Comparison of ENCODE assay signal across 25 cellular contexts in genomic region chrX:17818729-17819128, GRCh38. TPM values are rescaled to one million over a fixed set of nuclear protein-coding genes. Genes with fewer than 3 reads are reported as not detected.
"Had no signal": no experiment of that assay in that cellular context is flagged by ENCODE, and none has a peak within 500 bp of the region (broad histone marks: within the 10 kb centered on the region; RNA-seq: fewer than 3 reads in every experiment).

No MANE protein-coding gene starts in this region.

- H3K27ac Mint-ChIP-seq: activated CD4-positive, alpha-beta T cell treated with anti-CD3 and anti-CD28 coated beads, Interleukin-2, amount 10 ng/mL, durations not matched to agents 7 days and 5 days; activated CD8-positive, alpha-beta T cell treated with anti-CD3 and anti-CD28 coated beads for 36 hours; activated naive CD4-positive, alpha-beta T cell treated with anti-CD3 and anti-CD28 coated beads for 36 hours; activated naive CD4-positive, alpha-beta T cell treated with anti-CD3 and anti-CD28 coated beads, Interleukin-2, amount 50 U/mL, for 24 hours; activated naive CD8-positive, alpha-beta T cell treated with anti-CD3 and anti-CD28 coated beads for 36 hours; activated naive CD8-positive, alpha-beta T cell treated with anti-CD3 and anti-CD28 coated beads, Interleukin-2, amount 50 U/mL, for 24 hours; activated T-helper 17 cell treated with anti-CD3 and anti-CD28 coated beads, Interleukin-2, amount 50 U/mL, for 72 hours had no signal

- H3K27me3 Mint-ChIP-seq: activated CD4-positive, alpha-beta T cell treated with anti-CD3 and anti-CD28 coated beads, Interleukin-2, amount 10 ng/mL, durations not matched to agents 7 days and 5 days; activated CD8-positive, alpha-beta T cell treated with anti-CD3 and anti-CD28 coated beads for 36 hours; activated naive CD4-positive, alpha-beta T cell treated with anti-CD3 and anti-CD28 coated beads, Interleukin-2, amount 50 U/mL, for 24 hours; activated naive CD8-positive, alpha-beta T cell treated with anti-CD3 and anti-CD28 coated beads for 36 hours; activated naive CD8-positive, alpha-beta T cell treated with anti-CD3 and anti-CD28 coated beads, Interleukin-2, amount 50 U/mL, for 24 hours; activated T-helper 17 cell treated with anti-CD3 and anti-CD28 coated beads, Interleukin-2, amount 50 U/mL, for 72 hours; central memory CD8-positive, alpha-beta T cell had no signal

- ATAC-seq: activated CD8-positive, alpha-beta T cell treated with anti-CD3 and anti-CD28 coated beads for 36 hours; activated naive CD8-positive, alpha-beta T cell treated with anti-CD3 and anti-CD28 coated beads, Interleukin-2, amount 50 U/mL, for 24 hours; activated T-cell treated with anti-CD3 and anti-CD28 coated beads, Interleukin-2, amount 50 U/mL, for 4 hours; activated T-helper 17 cell treated with anti-CD3 and anti-CD28 coated beads, Interleukin-2, amount 50 U/mL, for 72 hours had no signal

- H3K9me3 ChIP-seq: colonic mucosa, esophagus squamous epithelium had no signal

- H3K9me3 Mint-ChIP-seq: activated CD4-positive, alpha-beta T cell treated with anti-CD3 and anti-CD28 coated beads, Interleukin-2, amount 10 ng/mL, durations not matched to agents 7 days and 5 days; activated CD8-positive, alpha-beta T cell treated with anti-CD3 and anti-CD28 coated beads for 36 hours; activated naive CD4-positive, alpha-beta T cell treated with anti-CD3 and anti-CD28 coated beads for 36 hours; activated naive CD4-positive, alpha-beta T cell treated with anti-CD3 and anti-CD28 coated beads, Interleukin-2, amount 50 U/mL, for 24 hours; activated naive CD8-positive, alpha-beta T cell treated with anti-CD3 and anti-CD28 coated beads for 36 hours; activated naive CD8-positive, alpha-beta T cell treated with anti-CD3 and anti-CD28 coated beads, Interleukin-2, amount 50 U/mL, for 24 hours; activated T-cell treated with anti-CD3 and anti-CD28 coated beads, Interleukin-2, amount 50 U/mL, for 4 hours; activated T-helper 17 cell treated with anti-CD3 and anti-CD28 coated beads, Interleukin-2, amount 50 U/mL, for 72 hours; central memory CD8-positive, alpha-beta T cell had no signal

- H3K36me3 ChIP-seq: brain microvascular endothelial cell, colonic mucosa, esophagus squamous epithelium had no signal

- H3K27me3 ChIP-seq: brain microvascular endothelial cell, colonic mucosa, esophagus squamous epithelium had no signal

- H3K4me1 ChIP-seq: colonic mucosa had no signal

- H3K4me3 Mint-ChIP-seq: activated CD4-positive, alpha-beta T cell treated with anti-CD3 and anti-CD28 coated beads, Interleukin-2, amount 10 ng/mL, durations not matched to agents 7 days and 5 days; activated CD8-positive, alpha-beta T cell treated with anti-CD3 and anti-CD28 coated beads for 36 hours; activated naive CD4-positive, alpha-beta T cell treated with anti-CD3 and anti-CD28 coated beads for 36 hours; activated naive CD4-positive, alpha-beta T cell treated with anti-CD3 and anti-CD28 coated beads, Interleukin-2, amount 50 U/mL, for 24 hours; activated naive CD8-positive, alpha-beta T cell treated with anti-CD3 and anti-CD28 coated beads for 36 hours; activated naive CD8-positive, alpha-beta T cell treated with anti-CD3 and anti-CD28 coated beads, Interleukin-2, amount 50 U/mL, for 24 hours; activated T-cell treated with anti-CD3 and anti-CD28 coated beads, Interleukin-2, amount 50 U/mL, for 4 hours; activated T-helper 17 cell treated with anti-CD3 and anti-CD28 coated beads, Interleukin-2, amount 50 U/mL, for 72 hours; central memory CD8-positive, alpha-beta T cell had no signal

- H3K27ac ChIP-seq: brain microvascular endothelial cell, colonic mucosa, epithelial cell of prostate, esophagus squamous epithelium had no signal

- H3K4me1 Mint-ChIP-seq: activated CD4-positive, alpha-beta T cell treated with anti-CD3 and anti-CD28 coated beads, Interleukin-2, amount 10 ng/mL, durations not matched to agents 7 days and 5 days; activated naive CD4-positive, alpha-beta T cell treated with anti-CD3 and anti-CD28 coated beads, Interleukin-2, amount 50 U/mL, for 24 hours; activated naive CD8-positive, alpha-beta T cell treated with anti-CD3 and anti-CD28 coated beads for 36 hours; activated naive CD8-positive, alpha-beta T cell treated with anti-CD3 and anti-CD28 coated beads, Interleukin-2, amount 50 U/mL, for 24 hours; activated T-helper 17 cell treated with anti-CD3 and anti-CD28 coated beads, Interleukin-2, amount 50 U/mL, for 72 hours; central memory CD8-positive, alpha-beta T cell had no signal

- H3K4me3 ChIP-seq: colonic mucosa, esophagus squamous epithelium had no signal

- H3K36me3 Mint-ChIP-seq: activated naive CD4-positive, alpha-beta T cell treated with anti-CD3 and anti-CD28 coated beads, Interleukin-2, amount 50 U/mL, for 24 hours; activated naive CD8-positive, alpha-beta T cell treated with anti-CD3 and anti-CD28 coated beads for 36 hours had no signal

- DNase-seq: activated CD4-positive, alpha-beta T cell treated with anti-CD3 and anti-CD28 coated beads for 4 hours; activated CD4-positive, alpha-beta T cell treated with anti-CD3 and anti-CD28 coated beads, Interleukin-2, amount 10 ng/mL, durations not matched to agents 7 days and 5 days; activated CD4-positive, alpha-beta T cell treated with anti-CD3 and anti-CD28 coated beads, Interleukin-2, amount 50 U/mL, for 4 hours; activated CD4-positive, CD25-positive, alpha-beta regulatory T cell; activated CD4-positive, CD25-positive, alpha-beta regulatory T cell treated with anti-CD3 and anti-CD28 coated beads, Interleukin-2, amount 50 U/mL, for 72 hours; activated CD8-positive, alpha-beta memory T cell treated with anti-CD3 and anti-CD28 coated beads for 24 hours; activated CD8-positive, alpha-beta T cell treated with anti-CD3 and anti-CD28 coated beads for 36 hours; activated effector memory CD4-positive, alpha-beta T cell treated with anti-CD3 and anti-CD28 coated beads, Interleukin-2, amount 50 U/mL, for 16 hours; activated naive CD4-positive, alpha-beta T cell treated with anti-CD3 and anti-CD28 coated beads for 36 hours; activated naive CD8-positive, alpha-beta T cell treated with anti-CD3 and anti-CD28 coated beads for 36 hours; activated naive CD8-positive, alpha-beta T cell treated with anti-CD3 and anti-CD28 coated beads, Interleukin-2, amount 50 U/mL, for 24 hours; activated T-cell treated with anti-CD3 and anti-CD28 coated beads, Interleukin-2, amount 50 U/mL, for 4 hours; brain microvascular endothelial cell; colonic mucosa; effector CD8-positive, alpha-beta T cell; esophagus squamous epithelium; foreskin melanocyte; head of caudate nucleus; T-helper 2 cell had no signal

RNA-seq across cellular contexts. Expression of gene RAI2, which starts 42.4 kb away (rescaled TPM):
- total RNA-seq: bronchial epithelial cell, fibroblast of villous mesenchyme had no signal
